In the genomic region with DNA sequence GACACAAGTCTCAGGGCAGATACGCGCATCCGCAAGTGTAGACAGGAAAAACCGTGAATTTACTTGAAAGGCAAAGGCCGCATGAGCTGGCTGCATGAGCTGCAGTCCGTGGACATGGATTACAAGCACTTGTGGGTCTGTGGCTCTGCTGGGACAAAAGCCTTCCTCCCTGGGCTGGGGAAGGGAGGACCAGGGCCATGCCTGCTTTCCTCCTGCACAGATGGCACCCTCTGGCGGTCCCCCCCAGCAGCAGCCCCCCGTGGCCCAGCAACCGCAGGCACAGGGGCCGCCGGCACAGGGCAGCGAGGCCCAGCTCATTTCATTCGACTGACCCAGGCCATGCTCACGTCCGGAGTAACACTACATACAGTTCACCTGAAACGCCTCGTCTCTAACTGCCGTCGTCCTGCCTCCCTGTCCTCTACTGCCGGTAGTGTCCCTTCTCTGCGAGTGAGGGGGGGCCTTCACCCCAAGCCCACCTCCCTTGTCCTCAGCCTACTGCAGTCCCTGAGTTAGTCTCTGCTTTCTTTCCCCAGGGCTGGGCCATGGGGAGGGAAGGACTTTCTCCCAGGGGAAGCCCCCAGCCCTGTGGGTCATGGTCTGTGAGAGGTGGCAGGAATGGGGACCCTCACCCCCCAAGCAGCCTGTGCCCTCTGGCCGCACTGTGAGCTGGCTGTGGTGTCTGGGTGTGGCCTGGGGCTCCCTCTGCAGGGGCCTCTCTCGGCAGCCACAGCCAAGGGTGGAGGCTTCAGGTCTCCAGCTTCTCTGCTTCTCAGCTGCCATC, we compare ENCODE assay signal across 7 cellular contexts.
DNase-seq lines count a peak whose midpoint lies in the region; ATAC-seq and TF ChIP-seq lines count a peak whose summit lies in the region.

No MANE protein-coding gene starts in this region.

- H3K27ac ChIP-seq in rectal smooth muscle tissue (ENCODE audit: low read depth, low read length) = no peak overlapping the region

- H3K36me3 Mint-ChIP-seq in effector memory CD8-positive, alpha-beta T cell (ENCODE audit: insufficient read depth) = peaks cover 52% of the 10 kb centered on the region

- peak overlapping the region; percentile 93 to 94 for H3K4me3 Mint-ChIP-seq in effector memory CD8-positive, alpha-beta T cell

- H3K27me3 ChIP-seq in NT2/D1 (ENCODE audit: insufficient read depth, insufficient read length) = no peaks in the 10 kb centered on the region
- H3K27me3 ChIP-seq in rectal smooth muscle tissue (ENCODE audit: control insufficient read depth, insufficient read depth, low read length) = no peaks in the 10 kb centered on the region

- H3K9ac ChIP-seq in NT2/D1 (ENCODE audit: insufficient read length, low read depth) (peak overlapping the region; percentile 99), rectal smooth muscle tissue (ENCODE audit: low read length) (no peak overlapping the region)

- H3K9me3 ChIP-seq in NT2/D1 (ENCODE audit: insufficient read depth, low read length) = no peaks in the 10 kb centered on the region

- peaks cover 28% of the 10 kb centered on the region for H3K4me1 ChIP-seq in NT2/D1 (ENCODE audit: insufficient read depth, insufficient read length)
- peaks cover 15% of the 10 kb centered on the region for H3K4me1 ChIP-seq in rectal smooth muscle tissue (ENCODE audit: control insufficient read depth, insufficient read depth, low read length)

- no peak for TF ChIP-seq CTCF in GM12864 (IDR thresholded peaks at IDR 0.05; ENCODE audit: low read depth, low read length, missing control alignments)

- H3K36me3 ChIP-seq in NT2/D1 (ENCODE audit: insufficient read depth, insufficient read length, low read length) (peaks cover 85% of the 10 kb centered on the region), rectal smooth muscle tissue (ENCODE audit: control insufficient read depth, insufficient read depth, low read length) (peaks cover 31% of the 10 kb centered on the region)

- no peaks in the 10 kb centered on the region for H3K9me3 Mint-ChIP-seq in effector memory CD8-positive, alpha-beta T cell

- ATAC-seq in effector memory CD8-positive, alpha-beta T cell (replicated peaks) = no peak
- ATAC-seq in GM18909 (IDR thresholded peaks at IDR 0.05; ENCODE audit: poor library complexity, unreplicated experiment) = no peak

- no peaks in the 10 kb centered on the region for H3K27me3 Mint-ChIP-seq in effector memory CD8-positive, alpha-beta T cell

- peak overlapping the region; percentile 81 for H3K4me3 ChIP-seq in GM12864 (ENCODE audit: low read depth, low read length)
- H3K4me3 ChIP-seq in NT2/D1 (ENCODE audit: insufficient read length, low read depth) = peak overlapping the region; percentile 97
- H3K4me3 ChIP-seq in rectal smooth muscle tissue (ENCODE audit: low read length) = peak overlapping the region; percentile 0

- DNase-seq in GM12864 (ENCODE audit: low read depth) (no peak), NT2/D1 (ENCODE audit: low read depth, low spot score) (no peak), NCI-H748 treated with DMSO at 0.1 percent for 48 hours (lab: John Stamatoyannopoulos, UW) (no peak), NCI-H1436 (lab: John Stamatoyannopoulos, UW) (no peak)
- DNase-seq in effector memory CD8-positive, alpha-beta T cell = no peak

- peaks cover 20% of the 10 kb centered on the region in 2 donors for H3K4me1 Mint-ChIP-seq in effector memory CD8-positive, alpha-beta T cell (ENCODE audit: low read depth in 2 of 2)

- peak overlapping the region; percentile 97 to 98 for H3K27ac Mint-ChIP-seq in effector memory CD8-positive, alpha-beta T cell

Comparison
In these comparisons a context has a peak if more than half of its experiments do, and no peak if none do; other contexts are left out.
1. H3K4me3 ChIP-seq: peak in every context shown above with its lines; median percentile 97 in NT2/D1; 81 in GM12864; 0 in rectal smooth muscle tissue.